ENCODE assay signal across 8 cellular contexts in genomic region chr6:41787219-41787917, GRCh38. TPM values are rescaled to one million over a fixed set of nuclear protein-coding genes. Genes with fewer than 3 reads are reported as not detected.
DNase-seq lines count a peak whose midpoint lies in the region; ATAC-seq, FAIRE-seq and TF ChIP-seq lines count a peak whose summit lies in the region.

Gene TOMM6, plus strand, starts transcription at chr6:41787694. Its CDS starts 4 bp downstream, at chr6:41787698.

- peak within 1 kb of the TSS; percentile 94 for H3K27ac Mint-ChIP-seq in activated naive CD8-positive, alpha-beta T cell
- H3K27ac Mint-ChIP-seq in glutamatergic neuron (ENCODE audit: unreplicated experiment): peak within 1 kb of the TSS; percentile 86

- H3K9me3 ChIP-seq in pancreas (no peaks in the 10 kb centered on the region), tibial artery (no peaks in the 10 kb centered on the region)

- H3K4me3 ChIP-seq in GM12864 (ENCODE audit: low read depth, low read length): peak within 1 kb of the TSS; percentile 98
- peak within 1 kb of the TSS; percentile 61 to 93 (median 82) for H3K4me3 ChIP-seq in pancreas
- peak within 1 kb of the TSS; percentile 76 to 93 for H3K4me3 ChIP-seq in tibial artery

- H3K27ac ChIP-seq in pancreas (peak within 1 kb of the TSS; percentile 86 to 93 (median 92)), tibial artery (peak within 1 kb of the TSS; percentile 86 to 98)

- no peaks in the 10 kb centered on the region for H3K9me3 Mint-ChIP-seq in activated naive CD8-positive, alpha-beta T cell (ENCODE audit: low read depth)
- peaks cover 5% of the 10 kb centered on the region for H3K9me3 Mint-ChIP-seq in glutamatergic neuron (ENCODE audit: unreplicated experiment)

- H3K27me3 Mint-ChIP-seq in activated naive CD8-positive, alpha-beta T cell: no peaks in the 10 kb centered on the region
- H3K27me3 Mint-ChIP-seq in glutamatergic neuron (ENCODE audit: unreplicated experiment): peaks cover 9% of the 10 kb centered on the region

- H3K27me3 ChIP-seq in pancreas (no peaks in the 10 kb centered on the region), tibial artery (no peaks in the 10 kb centered on the region)

- peaks cover 9 to 14% (median 11%) of the 10 kb centered on the region in 3 donors for H3K4me1 ChIP-seq in pancreas
- H3K4me1 ChIP-seq in tibial artery: peaks cover 0 to 31% (median 19%) of the 10 kb centered on the region in 4 donors

- TF ChIP-seq CTCF in GM12864 (IDR thresholded peaks at IDR 0.05; ENCODE audit: low read depth, low read length, missing control alignments) (peak; percentile 84), glutamatergic neuron (IDR thresholded peaks at IDR 0.05; ENCODE audit: partially characterized antibody, unreplicated experiment) (peak; percentile 100), pancreas (IDR thresholded peaks at IDR 0.05) (peak; percentile 91 to 97 (median 95)), tibial artery (IDR thresholded peaks at IDR 0.05) (peak; percentile 91 to 95)

- intact Hi-C loops in pancreas (cut with DNase I) (loop anchor here in 2 of 3 donors (10.0 kb wide), 2 partner anchors 147 to 257 kb away; no protein-coding TSS in a partner anchor), tibial artery (cut with DNase I; ENCODE audit: low total_unique reads) (loop anchor here (1.0 to 10.0 kb wide), 4 partner anchors 83 to 427 kb away; partner anchors contain the start of gene MRPS10)

- H3K36me3 Mint-ChIP-seq in activated naive CD8-positive, alpha-beta T cell: peaks cover 6% of the 10 kb centered on the region
- no peaks in the 10 kb centered on the region for H3K36me3 Mint-ChIP-seq in glutamatergic neuron (ENCODE audit: unreplicated experiment)

- peaks cover 20% of the 10 kb centered on the region for H3K4me1 Mint-ChIP-seq in activated naive CD8-positive, alpha-beta T cell (ENCODE audit: low read depth)
- no peaks in the 10 kb centered on the region for H3K4me1 Mint-ChIP-seq in glutamatergic neuron (ENCODE audit: low read depth, unreplicated experiment)

- WGBS in pancreas, 2 donors: 0% methylated on average over 55 of the region's 55 CpGs

- H3K4me3 Mint-ChIP-seq in activated naive CD8-positive, alpha-beta T cell: peak within 1 kb of the TSS; percentile 98
- peak within 1 kb of the TSS; percentile 91 for H3K4me3 Mint-ChIP-seq in glutamatergic neuron (ENCODE audit: unreplicated experiment)

- peak; percentile 77 for ATAC-seq in HG02623 (IDR thresholded peaks at IDR 0.05; ENCODE audit: unreplicated experiment)
- ATAC-seq in pancreas: peak; percentile 88 to 94 (median 90)

- FAIRE-seq in pancreas (lab: Jason Lieb, UNC): no peak

- H3K36me3 ChIP-seq in pancreas (peaks cover 0 to 9% (median 3%) of the 10 kb centered on the region in 3 donors), tibial artery (peaks cover 8 to 33% (median 33%) of the 10 kb centered on the region in 3 donors)

- DNase-seq in GM12864 (ENCODE audit: low read depth) (peak; percentile 85), NCI-H1092 treated with DMSO at 0.1 percent for 48 hours (lab: John Stamatoyannopoulos, UW) (peak; percentile 92), SKM-1 (lab: John Stamatoyannopoulos, UW; ENCODE audit: unreplicated experiment) (peak; percentile 91), glutamatergic neuron (peak; percentile 95), pancreas (peak; percentile 92 to 99 (median 96)), tibial artery (peak; percentile 92 to 97)

RNA-seq across cellular contexts. Expression of gene TOMM6, which starts in this region (rescaled TPM):
- total RNA-seq in glutamatergic neuron (ENCODE audit: unreplicated experiment) (111 TPM), pancreas (10 to 100 TPM; 48.6 to 86.2 (median 66.8) TPM)
- polyA plus RNA-seq in pancreas: 100 to 1,000 TPM; 123 to 196 TPM

Comparison
In these comparisons a context has a peak if more than half of its experiments do, and no peak if none do; other contexts are left out.
1. Peak in every context shown above with its lines: DNase-seq, ATAC-seq, H3K4me3 ChIP-seq and H3K27ac ChIP-seq.